Comparison of ENCODE assay signal across 1 cellular context in the genomic region with DNA sequence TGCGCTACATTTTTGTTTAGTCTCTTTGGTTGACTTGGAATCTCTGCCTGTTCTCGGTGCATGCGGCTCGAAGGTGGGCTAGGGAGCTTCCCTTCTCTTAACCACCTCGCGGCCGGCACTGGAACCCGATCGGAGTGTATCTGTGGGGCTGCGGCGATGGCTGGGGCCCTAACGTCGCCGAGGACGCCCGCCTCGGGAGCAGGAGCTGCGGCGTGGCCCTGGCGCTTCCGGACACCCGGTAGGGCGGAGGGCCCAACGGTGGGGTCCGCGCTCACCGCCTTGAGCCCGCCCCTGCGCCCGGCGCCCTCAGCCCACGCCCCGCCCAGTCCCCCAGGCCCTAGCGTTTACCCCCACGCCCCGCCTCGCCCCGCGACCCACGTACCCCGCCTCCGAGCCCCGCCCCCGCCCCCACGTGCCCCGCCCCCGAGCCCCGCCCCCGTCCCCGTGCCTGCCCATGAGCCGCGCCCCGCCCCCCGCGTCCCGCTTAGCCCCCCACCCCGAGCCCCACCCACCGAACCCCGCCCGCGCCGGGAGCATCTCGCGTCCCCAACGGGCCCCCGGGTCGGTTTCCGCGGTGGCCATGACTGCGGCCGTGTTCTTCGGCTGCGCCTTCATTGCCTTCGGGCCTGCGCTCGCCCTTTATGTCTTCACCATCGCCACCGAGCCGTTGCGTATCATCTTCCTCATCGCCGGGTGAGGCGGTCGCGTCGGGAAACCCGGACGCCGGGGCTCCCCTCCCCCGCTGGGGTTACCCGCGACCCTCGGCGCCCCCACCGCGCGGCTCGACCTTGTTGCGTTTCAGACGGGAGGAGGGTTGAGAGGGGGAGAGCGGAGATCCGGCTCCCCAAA.
TF ChIP-seq lines count a peak whose summit lies in the region.

A gene (plus strand): TSS at position 562 of the 849 bp plus-strand sequence. CDS start 19 bp downstream, at position 581.

TF ChIP-seq in K562, 482 proteins besides CTCF, POLR2A, EP300 and RAD21 (continued from another document and continues in another):
- TF ChIP-seq, protein P1, sequence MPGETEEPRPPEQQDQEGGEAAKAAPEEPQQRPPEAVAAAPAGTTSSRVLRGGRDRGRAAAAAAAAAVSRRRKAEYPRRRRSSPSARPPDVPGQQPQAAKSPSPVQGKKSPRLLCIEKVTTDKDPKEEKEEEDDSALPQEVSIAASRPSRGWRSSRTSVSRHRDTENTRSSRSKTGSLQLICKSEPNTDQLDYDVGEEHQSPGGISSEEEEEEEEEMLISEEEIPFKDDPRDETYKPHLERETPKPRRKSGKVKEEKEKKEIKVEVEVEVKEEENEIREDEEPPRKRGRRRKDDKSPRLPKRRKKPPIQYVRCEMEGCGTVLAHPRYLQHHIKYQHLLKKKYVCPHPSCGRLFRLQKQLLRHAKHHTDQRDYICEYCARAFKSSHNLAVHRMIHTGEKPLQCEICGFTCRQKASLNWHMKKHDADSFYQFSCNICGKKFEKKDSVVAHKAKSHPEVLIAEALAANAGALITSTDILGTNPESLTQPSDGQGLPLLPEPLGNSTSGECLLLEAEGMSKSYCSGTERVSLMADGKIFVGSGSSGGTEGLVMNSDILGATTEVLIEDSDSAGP (CRISPR knock-in tag; IDR thresholded peaks at IDR 0.05): no peak
- peak; percentile 36 to 71; a peak in 1 of 4 replicates for TF ChIP-seq SIN3A (IDR thresholded peaks at IDR 0.05; ENCODE audit: borderline replicate concordance in 2 of 2, control insufficient read depth in 1 of 2, low read depth in 2 of 2, low read length in 2 of 2)
- peak; percentile 20; the same call in 1 of the 2 replicates for TF ChIP-seq MECOM (CRISPR knock-in tag; IDR thresholded peaks at IDR 0.05)
- no peak for TF ChIP-seq STAG1 (CRISPR knock-in tag; IDR thresholded peaks at IDR 0.05; ENCODE audit: borderline replicate concordance)
- TF ChIP-seq ELF1 (tag; IDR thresholded peaks at IDR 0.05): peak; percentile 74
- TF ChIP-seq, protein P2, sequence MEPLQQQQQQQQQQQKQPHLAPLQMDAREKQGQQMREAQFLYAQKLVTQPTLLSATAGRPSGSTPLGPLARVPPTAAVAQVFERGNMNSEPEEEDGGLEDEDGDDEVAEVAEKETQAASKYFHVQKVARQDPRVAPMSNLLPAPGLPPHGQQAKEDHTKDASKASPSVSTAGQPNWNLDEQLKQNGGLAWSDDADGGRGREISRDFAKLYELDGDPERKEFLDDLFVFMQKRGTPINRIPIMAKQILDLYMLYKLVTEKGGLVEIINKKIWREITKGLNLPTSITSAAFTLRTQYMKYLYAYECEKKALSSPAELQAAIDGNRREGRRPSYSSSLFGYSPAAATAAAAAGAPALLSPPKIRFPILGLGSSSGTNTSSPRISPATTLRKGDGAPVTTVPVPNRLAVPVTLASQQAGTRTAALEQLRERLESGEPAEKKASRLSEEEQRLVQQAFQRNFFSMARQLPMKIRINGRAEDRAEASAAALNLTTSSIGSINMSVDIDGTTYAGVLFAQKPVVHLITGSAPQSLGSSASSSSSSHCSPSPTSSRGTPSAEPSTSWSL (CRISPR knock-in tag; IDR thresholded peaks at IDR 0.05; ENCODE audit: borderline replicate concordance): no peak
- no peak for TF ChIP-seq ERF (CRISPR knock-in tag; IDR thresholded peaks at IDR 0.05)
- TF ChIP-seq TBL1XR1 (IDR thresholded peaks at IDR 0.05; ENCODE audit: low read length in 2 of 2): no peak
- no peak for TF ChIP-seq NR2C1 (IDR thresholded peaks at IDR 0.05)
- peak; percentile 13; the same call in 1 of the 2 replicates for TF ChIP-seq NR2C1 (tag; IDR thresholded peaks at IDR 0.05)
- peak; percentile 14; the same call in 1 of the 2 replicates for TF ChIP-seq ATF7 (IDR thresholded peaks at IDR 0.05)
- TF ChIP-seq ZBTB17 (CRISPR knock-in tag; IDR thresholded peaks at IDR 0.05): 0 out of 2 replicates have a peak, but pooled peaks have one; percentile 32
- peak; percentile 27 for TF ChIP-seq SMARCA4 (IDR thresholded peaks at IDR 0.05)
- TF ChIP-seq RCOR1 (IDR thresholded peaks at IDR 0.05; ENCODE audit: borderline replicate concordance in 1 of 2, low read depth in 2 of 2, low read length in 2 of 2): no peak
- 0 out of 2 replicates have a peak, but pooled peaks have one; percentile 13 for TF ChIP-seq ZNF830 (CRISPR knock-in tag; IDR thresholded peaks at IDR 0.05)
- TF ChIP-seq, protein P3, sequence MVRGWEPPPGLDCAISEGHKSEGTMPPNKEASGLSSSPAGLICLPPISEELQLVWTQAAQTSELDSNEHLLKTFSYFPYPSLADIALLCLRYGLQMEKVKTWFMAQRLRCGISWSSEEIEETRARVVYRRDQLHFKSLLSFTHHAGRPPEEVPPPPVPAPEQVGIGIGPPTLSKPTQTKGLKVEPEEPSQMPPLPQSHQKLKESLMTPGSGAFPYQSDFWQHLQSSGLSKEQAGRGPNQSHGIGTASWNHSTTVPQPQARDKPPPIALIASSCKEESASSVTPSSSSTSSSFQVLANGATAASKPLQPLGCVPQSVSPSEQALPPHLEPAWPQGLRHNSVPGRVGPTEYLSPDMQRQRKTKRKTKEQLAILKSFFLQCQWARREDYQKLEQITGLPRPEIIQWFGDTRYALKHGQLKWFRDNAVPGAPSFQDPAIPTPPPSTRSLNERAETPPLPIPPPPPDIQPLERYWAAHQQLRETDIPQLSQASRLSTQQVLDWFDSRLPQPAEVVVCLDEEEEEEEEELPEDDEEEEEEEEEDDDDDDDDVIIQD (CRISPR knock-in tag; IDR thresholded peaks at IDR 0.05): 0 out of 2 replicates have a peak, but pooled peaks have one; percentile 22
- TF ChIP-seq, protein P4, sequence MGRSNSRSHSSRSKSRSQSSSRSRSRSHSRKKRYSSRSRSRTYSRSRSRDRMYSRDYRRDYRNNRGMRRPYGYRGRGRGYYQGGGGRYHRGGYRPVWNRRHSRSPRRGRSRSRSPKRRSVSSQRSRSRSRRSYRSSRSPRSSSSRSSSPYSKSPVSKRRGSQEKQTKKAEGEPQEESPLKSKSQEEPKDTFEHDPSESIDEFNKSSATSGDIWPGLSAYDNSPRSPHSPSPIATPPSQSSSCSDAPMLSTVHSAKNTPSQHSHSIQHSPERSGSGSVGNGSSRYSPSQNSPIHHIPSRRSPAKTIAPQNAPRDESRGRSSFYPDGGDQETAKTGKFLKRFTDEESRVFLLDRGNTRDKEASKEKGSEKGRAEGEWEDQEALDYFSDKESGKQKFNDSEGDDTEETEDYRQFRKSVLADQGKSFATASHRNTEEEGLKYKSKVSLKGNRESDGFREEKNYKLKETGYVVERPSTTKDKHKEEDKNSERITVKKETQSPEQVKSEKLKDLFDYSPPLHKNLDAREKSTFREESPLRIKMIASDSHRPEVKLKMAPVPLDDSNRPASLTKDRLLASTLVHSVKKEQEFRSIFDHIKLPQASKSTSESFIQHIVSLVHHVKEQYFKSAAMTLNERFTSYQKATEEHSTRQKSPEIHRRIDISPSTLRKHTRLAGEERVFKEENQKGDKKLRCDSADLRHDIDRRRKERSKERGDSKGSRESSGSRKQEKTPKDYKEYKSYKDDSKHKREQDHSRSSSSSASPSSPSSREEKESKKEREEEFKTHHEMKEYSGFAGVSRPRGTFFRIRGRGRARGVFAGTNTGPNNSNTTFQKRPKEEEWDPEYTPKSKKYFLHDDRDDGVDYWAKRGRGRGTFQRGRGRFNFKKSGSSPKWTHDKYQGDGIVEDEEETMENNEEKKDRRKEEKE (IDR thresholded peaks at IDR 0.05; ENCODE audit: borderline replicate concordance in 1 of 2, control insufficient read depth in 1 of 2, low read depth in 2 of 2, low read length in 1 of 2): 0 out of 4 replicates have a peak, but pooled peaks of 1 of the 2 experiments have one; percentile 27
- no peak for TF ChIP-seq TCF7L2 (IDR thresholded peaks at IDR 0.05; ENCODE audit: low read depth, low read length)
- TF ChIP-seq MYC (IDR thresholded peaks at IDR 0.05; ENCODE audit: low read depth, low read length): peak; percentile 71
- peak; percentile 72; the same call in 1 of the 2 replicates for TF ChIP-seq MYC (CRISPR knock-in tag; IDR thresholded peaks at IDR 0.05; ENCODE audit: borderline replicate concordance, low read depth)
- 0 out of 2 replicates have a peak, but pooled peaks have one; percentile 8 for TF ChIP-seq ARID1B (IDR thresholded peaks at IDR 0.05)
- TF ChIP-seq, protein P5, sequence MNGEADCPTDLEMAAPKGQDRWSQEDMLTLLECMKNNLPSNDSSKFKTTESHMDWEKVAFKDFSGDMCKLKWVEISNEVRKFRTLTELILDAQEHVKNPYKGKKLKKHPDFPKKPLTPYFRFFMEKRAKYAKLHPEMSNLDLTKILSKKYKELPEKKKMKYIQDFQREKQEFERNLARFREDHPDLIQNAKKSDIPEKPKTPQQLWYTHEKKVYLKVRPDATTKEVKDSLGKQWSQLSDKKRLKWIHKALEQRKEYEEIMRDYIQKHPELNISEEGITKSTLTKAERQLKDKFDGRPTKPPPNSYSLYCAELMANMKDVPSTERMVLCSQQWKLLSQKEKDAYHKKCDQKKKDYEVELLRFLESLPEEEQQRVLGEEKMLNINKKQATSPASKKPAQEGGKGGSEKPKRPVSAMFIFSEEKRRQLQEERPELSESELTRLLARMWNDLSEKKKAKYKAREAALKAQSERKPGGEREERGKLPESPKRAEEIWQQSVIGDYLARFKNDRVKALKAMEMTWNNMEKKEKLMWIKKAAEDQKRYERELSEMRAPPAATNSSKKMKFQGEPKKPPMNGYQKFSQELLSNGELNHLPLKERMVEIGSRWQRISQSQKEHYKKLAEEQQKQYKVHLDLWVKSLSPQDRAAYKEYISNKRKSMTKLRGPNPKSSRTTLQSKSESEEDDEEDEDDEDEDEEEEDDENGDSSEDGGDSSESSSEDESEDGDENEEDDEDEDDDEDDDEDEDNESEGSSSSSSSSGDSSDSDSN (IDR thresholded peaks at IDR 0.05; ENCODE audit: borderline replicate concordance in 1 of 2, low read depth in 2 of 2, low read length in 2 of 2): peak; percentile 95 to 98
- TF ChIP-seq, protein P6, sequence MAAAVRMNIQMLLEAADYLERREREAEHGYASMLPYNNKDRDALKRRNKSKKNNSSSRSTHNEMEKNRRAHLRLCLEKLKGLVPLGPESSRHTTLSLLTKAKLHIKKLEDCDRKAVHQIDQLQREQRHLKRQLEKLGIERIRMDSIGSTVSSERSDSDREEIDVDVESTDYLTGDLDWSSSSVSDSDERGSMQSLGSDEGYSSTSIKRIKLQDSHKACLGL (CRISPR knock-in tag; IDR thresholded peaks at IDR 0.05; ENCODE audit: borderline replicate concordance, poor library complexity, severe bottlenecking): peak; percentile 12
- TF ChIP-seq BCOR (IDR thresholded peaks at IDR 0.05): peak; percentile 19; the same call in 1 of the 2 replicates
- peak; percentile 59 for TF ChIP-seq EP400 (IDR thresholded peaks at IDR 0.05)
- TF ChIP-seq ETV1 (tag; conservative IDR thresholded peaks at IDR 0.05; ENCODE audit: low read depth): peak; percentile 61
- TF ChIP-seq JUNB (CRISPR knock-in tag; conservative IDR thresholded peaks at IDR 0.05): no peak
- TF ChIP-seq RB1 (IDR thresholded peaks at IDR 0.05; ENCODE audit: low read depth): 0 out of 2 replicates have a peak, but pooled peaks have one; percentile 69
- peak; percentile 89 for TF ChIP-seq RBFOX2 (IDR thresholded peaks at IDR 0.05; ENCODE audit: low read depth, low read length)
- TF ChIP-seq TEAD2 (tag; IDR thresholded peaks at IDR 0.05): no peak
- no peak for TF ChIP-seq GTF2A2 (tag; IDR thresholded peaks at IDR 0.05)
- TF ChIP-seq, protein P7, sequence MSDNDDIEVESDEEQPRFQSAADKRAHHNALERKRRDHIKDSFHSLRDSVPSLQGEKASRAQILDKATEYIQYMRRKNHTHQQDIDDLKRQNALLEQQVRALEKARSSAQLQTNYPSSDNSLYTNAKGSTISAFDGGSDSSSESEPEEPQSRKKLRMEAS (CRISPR knock-in tag; IDR thresholded peaks at IDR 0.05): 0 out of 2 replicates have a peak, but pooled peaks have one; percentile 36
- peak; percentile 33; the same call in 1 of the 2 replicates for TF ChIP-seq GATAD2A (IDR thresholded peaks at IDR 0.05)
- TF ChIP-seq GABPA (tag; conservative IDR thresholded peaks at IDR 0.05; ENCODE audit: low read depth): peak; percentile 34; the same call in 1 of the 2 replicates
- TF ChIP-seq POLR2B (IDR thresholded peaks at IDR 0.05; ENCODE audit: low read depth, partially characterized antibody): peak; percentile 53
- peak; percentile 46 for TF ChIP-seq KDM5B (IDR thresholded peaks at IDR 0.05; ENCODE audit: insufficient replicate concordance, low read depth, low read length)
- TF ChIP-seq, protein P8, sequence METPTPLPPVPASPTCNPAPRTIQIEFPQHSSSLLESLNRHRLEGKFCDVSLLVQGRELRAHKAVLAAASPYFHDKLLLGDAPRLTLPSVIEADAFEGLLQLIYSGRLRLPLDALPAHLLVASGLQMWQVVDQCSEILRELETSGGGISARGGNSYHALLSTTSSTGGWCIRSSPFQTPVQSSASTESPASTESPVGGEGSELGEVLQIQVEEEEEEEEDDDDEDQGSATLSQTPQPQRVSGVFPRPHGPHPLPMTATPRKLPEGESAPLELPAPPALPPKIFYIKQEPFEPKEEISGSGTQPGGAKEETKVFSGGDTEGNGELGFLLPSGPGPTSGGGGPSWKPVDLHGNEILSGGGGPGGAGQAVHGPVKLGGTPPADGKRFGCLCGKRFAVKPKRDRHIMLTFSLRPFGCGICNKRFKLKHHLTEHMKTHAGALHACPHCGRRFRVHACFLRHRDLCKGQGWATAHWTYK (CRISPR knock-in tag; IDR thresholded peaks at IDR 0.05): peak; percentile 73; the same call in 1 of the 2 replicates
